30 cellular contexts compared by ENCODE assay signal in the genomic region with DNA sequence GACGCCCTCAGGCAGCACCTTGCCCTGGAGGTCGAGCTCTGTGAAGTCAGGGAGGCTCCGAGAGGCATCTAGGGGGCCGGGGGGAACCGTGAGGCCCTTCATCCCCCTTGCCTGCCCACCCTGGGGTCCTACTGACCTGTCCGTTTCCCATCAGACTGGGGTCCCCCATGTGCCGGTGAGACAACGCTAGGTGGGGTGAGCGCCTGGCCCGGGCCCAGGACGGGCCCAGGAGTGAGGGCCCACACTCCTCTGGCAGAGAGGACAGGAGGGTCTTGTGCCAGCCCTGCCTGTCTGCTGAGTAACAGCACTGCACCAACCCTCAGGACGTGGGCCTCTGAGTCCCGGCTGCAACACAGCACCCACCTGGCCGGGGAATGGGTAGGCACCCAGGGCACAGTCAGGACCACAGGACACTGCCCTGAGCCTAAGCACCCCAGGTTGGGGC. TPM values are rescaled to one million over a fixed set of nuclear protein-coding genes. Genes with fewer than 3 reads are reported as not detected.
"Had no signal": no experiment of that assay in that cellular context is flagged by ENCODE, and none has a peak within 500 bp of the region (broad histone marks: within the 10 kb centered on the region; RNA-seq: fewer than 3 reads in every experiment).

No MANE protein-coding gene starts in this region.

- DNase-seq: activated CD4-positive, alpha-beta memory T cell treated with anti-CD3 and anti-CD28 coated beads, Interleukin-2, amount 10 ng/mL, durations not matched to agents 7 days and 5 days; activated CD4-positive, alpha-beta T cell treated with anti-CD3 and anti-CD28 coated beads for 36 hours; activated CD4-positive, alpha-beta T cell treated with anti-CD3 and anti-CD28 coated beads, Interleukin-2, amount 10 ng/mL, durations not matched to agents 24 days and 14 days; activated CD4-positive, CD25-positive, alpha-beta regulatory T cell; activated CD4-positive, CD25-positive, alpha-beta regulatory T cell treated with anti-CD3 and anti-CD28 coated beads, Interleukin-2, amount 50 U/mL, for 72 hours; activated CD8-positive, alpha-beta memory T cell treated with anti-CD3 and anti-CD28 coated beads, Interleukin-2, amount 10 ng/mL, durations not matched to agents 7 days and 5 days; activated CD8-positive, alpha-beta memory T cell treated with anti-CD3 and anti-CD28 coated beads, Interleukin-2, amount 50 U/mL, for 4 hours; activated effector memory CD4-positive, alpha-beta T cell treated with anti-CD3 and anti-CD28 coated beads, Interleukin-2, amount 50 U/mL, for 16 hours; activated naive CD4-positive, alpha-beta T cell treated with anti-CD3 and anti-CD28 coated beads for 36 hours; activated naive CD8-positive, alpha-beta T cell treated with anti-CD3 and anti-CD28 coated beads for 36 hours; activated naive CD8-positive, alpha-beta T cell treated with anti-CD3 and anti-CD28 coated beads, Interleukin-2, amount 50 U/mL, for 24 hours; activated T-cell treated with anti-CD3 and anti-CD28 coated beads, Interleukin-2, amount 50 U/mL, for 1 hour; activated T-cell treated with anti-CD3 and anti-CD28 coated beads, Interleukin-2, amount 50 U/mL, for 48 hours; adrenal gland; amygdala; body of pancreas; caudate nucleus; cortex of kidney; dermis blood vessel endothelial cell; effector CD4-positive, alpha-beta T cell; effector memory CD8-positive, alpha-beta T cell; esophagus squamous epithelium; foreskin melanocyte; T-helper 2 cell had no signal

- H3K4me1 Mint-ChIP-seq: activated CD4-positive, alpha-beta memory T cell treated with anti-CD3 and anti-CD28 coated beads, Interleukin-2, amount 10 ng/mL, durations not matched to agents 7 days and 5 days; activated CD4-positive, alpha-beta T cell treated with anti-CD3 and anti-CD28 coated beads for 36 hours; activated CD4-positive, alpha-beta T cell treated with anti-CD3 and anti-CD28 coated beads, Interleukin-2, amount 10 ng/mL, durations not matched to agents 24 days and 14 days; activated CD8-positive, alpha-beta memory T cell treated with anti-CD3 and anti-CD28 coated beads, Interleukin-2, amount 10 ng/mL, durations not matched to agents 7 days and 5 days; activated naive CD4-positive, alpha-beta T cell treated with anti-CD3 and anti-CD28 coated beads, Interleukin-2, amount 50 U/mL, for 24 hours; activated naive CD8-positive, alpha-beta T cell treated with anti-CD3 and anti-CD28 coated beads, Interleukin-2, amount 50 U/mL, for 24 hours had no signal

- H3K9me3 Mint-ChIP-seq: activated CD4-positive, alpha-beta memory T cell treated with anti-CD3 and anti-CD28 coated beads, Interleukin-2, amount 10 ng/mL, durations not matched to agents 7 days and 5 days; activated CD4-positive, alpha-beta T cell treated with anti-CD3 and anti-CD28 coated beads, Interleukin-2, amount 10 ng/mL, durations not matched to agents 24 days and 14 days; activated naive CD4-positive, alpha-beta T cell treated with anti-CD3 and anti-CD28 coated beads for 36 hours; activated naive CD4-positive, alpha-beta T cell treated with anti-CD3 and anti-CD28 coated beads, Interleukin-2, amount 50 U/mL, for 24 hours; activated naive CD8-positive, alpha-beta T cell treated with anti-CD3 and anti-CD28 coated beads for 36 hours; activated naive CD8-positive, alpha-beta T cell treated with anti-CD3 and anti-CD28 coated beads, Interleukin-2, amount 50 U/mL, for 24 hours; activated T-helper 1 cell treated with anti-CD3 and anti-CD28 coated beads, Interleukin-12 subunit alpha, Interleukin-12 subunit beta, Interleukin-2, Interleukin-4 antibody, amounts not matched to agents 30 ng/mL and 10 ng/mL and 1 ng/mL, durations not matched to agents 14 hours and 24 hours and 36 hours; activated T-helper 2 cell treated with anti-CD3 and anti-CD28 coated beads, Interferon-gamma antibody, Interleukin-2, Interleukin-4, amounts not matched to agents 10 μg/mL and 5 μg/mL and 100 μg/mL, durations not matched to agents 14 hours and 24 hours and 36 hours; effector memory CD8-positive, alpha-beta T cell had no signal

- H3K27ac ChIP-seq: adrenal gland, body of pancreas, epithelial cell of prostate, esophagus squamous epithelium, gastroesophageal sphincter had no signal

- H3K27ac Mint-ChIP-seq: activated CD4-positive, alpha-beta memory T cell treated with anti-CD3 and anti-CD28 coated beads, Interleukin-2, amount 10 ng/mL, durations not matched to agents 7 days and 5 days; activated CD4-positive, alpha-beta T cell treated with anti-CD3 and anti-CD28 coated beads for 36 hours; activated CD4-positive, alpha-beta T cell treated with anti-CD3 and anti-CD28 coated beads, Interleukin-2, amount 10 ng/mL, durations not matched to agents 24 days and 14 days; activated CD8-positive, alpha-beta memory T cell treated with anti-CD3 and anti-CD28 coated beads, Interleukin-2, amount 10 ng/mL, durations not matched to agents 7 days and 5 days; activated naive CD4-positive, alpha-beta T cell treated with anti-CD3 and anti-CD28 coated beads for 36 hours; activated naive CD4-positive, alpha-beta T cell treated with anti-CD3 and anti-CD28 coated beads, Interleukin-2, amount 50 U/mL, for 24 hours; activated naive CD8-positive, alpha-beta T cell treated with anti-CD3 and anti-CD28 coated beads for 36 hours; activated naive CD8-positive, alpha-beta T cell treated with anti-CD3 and anti-CD28 coated beads, Interleukin-2, amount 50 U/mL, for 24 hours; activated T-helper 1 cell treated with anti-CD3 and anti-CD28 coated beads, Interleukin-12 subunit alpha, Interleukin-12 subunit beta, Interleukin-2, Interleukin-4 antibody, amounts not matched to agents 30 ng/mL and 10 ng/mL and 1 ng/mL, durations not matched to agents 14 hours and 24 hours and 36 hours; activated T-helper 2 cell treated with anti-CD3 and anti-CD28 coated beads, Interferon-gamma antibody, Interleukin-2, Interleukin-4, amounts not matched to agents 10 μg/mL and 5 μg/mL and 100 μg/mL, durations not matched to agents 14 hours and 24 hours and 36 hours had no signal

- H3K9me3 ChIP-seq: adrenal gland, body of pancreas, esophagus squamous epithelium, gastroesophageal sphincter had no signal

- H3K4me3 ChIP-seq: adrenal gland, body of pancreas, esophagus squamous epithelium, gastroesophageal sphincter had no signal

- H3K27me3 Mint-ChIP-seq: activated CD4-positive, alpha-beta memory T cell treated with anti-CD3 and anti-CD28 coated beads, Interleukin-2, amount 10 ng/mL, durations not matched to agents 7 days and 5 days; activated CD4-positive, alpha-beta T cell treated with anti-CD3 and anti-CD28 coated beads for 36 hours; activated CD4-positive, alpha-beta T cell treated with anti-CD3 and anti-CD28 coated beads, Interleukin-2, amount 10 ng/mL, durations not matched to agents 24 days and 14 days; activated CD8-positive, alpha-beta memory T cell treated with anti-CD3 and anti-CD28 coated beads, Interleukin-2, amount 10 ng/mL, durations not matched to agents 7 days and 5 days; activated naive CD4-positive, alpha-beta T cell treated with anti-CD3 and anti-CD28 coated beads, Interleukin-2, amount 50 U/mL, for 24 hours; activated naive CD8-positive, alpha-beta T cell treated with anti-CD3 and anti-CD28 coated beads for 36 hours; activated naive CD8-positive, alpha-beta T cell treated with anti-CD3 and anti-CD28 coated beads, Interleukin-2, amount 50 U/mL, for 24 hours; effector memory CD8-positive, alpha-beta T cell had no signal

- H3K4me3 Mint-ChIP-seq: activated CD4-positive, alpha-beta memory T cell treated with anti-CD3 and anti-CD28 coated beads, Interleukin-2, amount 10 ng/mL, durations not matched to agents 7 days and 5 days; activated CD4-positive, alpha-beta T cell treated with anti-CD3 and anti-CD28 coated beads for 36 hours; activated CD4-positive, alpha-beta T cell treated with anti-CD3 and anti-CD28 coated beads, Interleukin-2, amount 10 ng/mL, durations not matched to agents 24 days and 14 days; activated CD8-positive, alpha-beta memory T cell treated with anti-CD3 and anti-CD28 coated beads, Interleukin-2, amount 10 ng/mL, durations not matched to agents 7 days and 5 days; activated naive CD4-positive, alpha-beta T cell treated with anti-CD3 and anti-CD28 coated beads for 36 hours; activated naive CD4-positive, alpha-beta T cell treated with anti-CD3 and anti-CD28 coated beads, Interleukin-2, amount 50 U/mL, for 24 hours; activated naive CD8-positive, alpha-beta T cell treated with anti-CD3 and anti-CD28 coated beads for 36 hours; activated naive CD8-positive, alpha-beta T cell treated with anti-CD3 and anti-CD28 coated beads, Interleukin-2, amount 50 U/mL, for 24 hours; activated T-helper 1 cell treated with anti-CD3 and anti-CD28 coated beads, Interleukin-12 subunit alpha, Interleukin-12 subunit beta, Interleukin-2, Interleukin-4 antibody, amounts not matched to agents 30 ng/mL and 10 ng/mL and 1 ng/mL, durations not matched to agents 14 hours and 24 hours and 36 hours; effector memory CD8-positive, alpha-beta T cell had no signal

- ATAC-seq: activated CD4-positive, alpha-beta T cell treated with anti-CD3 and anti-CD28 coated beads for 36 hours; activated CD8-positive, alpha-beta memory T cell treated with anti-CD3 and anti-CD28 coated beads, Interleukin-2, amount 10 ng/mL, durations not matched to agents 7 days and 5 days; activated naive CD8-positive, alpha-beta T cell treated with anti-CD3 and anti-CD28 coated beads, Interleukin-2, amount 50 U/mL, for 24 hours; body of pancreas; effector memory CD8-positive, alpha-beta T cell; gastroesophageal sphincter had no signal

- H3K27me3 ChIP-seq: adrenal gland, body of pancreas, esophagus squamous epithelium, gastroesophageal sphincter had no signal

- H3K4me1 ChIP-seq: adrenal gland, body of pancreas had no signal

RNA-seq across cellular contexts. Expression of a gene that starts 28.5 kb away (rescaled TPM):
- total RNA-seq: activated CD4-positive, alpha-beta T cell treated with anti-CD3 and anti-CD28 coated beads, Interleukin-2, amount 10 ng/mL, durations not matched to agents 24 days and 14 days; activated naive CD8-positive, alpha-beta T cell treated with anti-CD3 and anti-CD28 coated beads for 36 hours; activated T-helper 1 cell treated with anti-CD3 and anti-CD28 coated beads, Interleukin-12 subunit alpha, Interleukin-12 subunit beta, Interleukin-2, Interleukin-4 antibody, amounts not matched to agents 30 ng/mL and 10 ng/mL and 1 ng/mL, durations not matched to agents 14 hours and 24 hours and 36 hours; endothelial cell of umbilical vein had no signal
